8 cellular contexts compared by ENCODE assay signal in the genomic region with DNA sequence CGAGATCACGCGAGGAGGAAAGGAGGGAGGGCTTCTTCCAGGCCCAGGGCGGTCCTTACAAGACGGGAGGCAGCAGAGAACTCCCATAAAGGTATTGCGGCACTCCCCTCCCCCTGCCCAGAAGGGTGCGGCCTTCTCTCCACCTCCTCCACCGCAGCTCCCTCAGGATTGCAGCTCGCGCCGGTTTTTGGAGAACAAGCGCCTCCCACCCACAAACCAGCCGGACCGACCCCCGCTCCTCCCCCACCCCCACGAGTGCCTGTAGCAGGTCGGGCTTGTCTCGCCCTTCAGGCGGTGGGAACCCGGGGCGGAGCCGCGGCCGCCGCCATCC. TPM values are rescaled to one million over a fixed set of nuclear protein-coding genes. Genes with fewer than 3 reads are reported as not detected.
A peak's percentile ranks its signal among the peaks of the same experiment; 100 is the strongest.
DNase-seq lines count a peak whose midpoint lies in the region; ATAC-seq and TF ChIP-seq lines count a peak whose summit lies in the region.

No MANE protein-coding gene starts in this region.

- H3K27ac Mint-ChIP-seq in osteocyte (ENCODE audit: unreplicated experiment): peak overlapping the region; percentile 100

- no peak for TF ChIP-seq CTCF in osteocyte (IDR thresholded peaks at IDR 0.05)

- ATAC-seq in GM19467 (IDR thresholded peaks at IDR 0.05; ENCODE audit: unreplicated experiment): peak; percentile 27
- peak; percentile 17 for ATAC-seq in HG03575 (IDR thresholded peaks at IDR 0.05; ENCODE audit: extremely low read depth, insufficient number of reproducible peaks, low FRiP score, unreplicated experiment)

- peaks cover 61% of the 10 kb centered on the region for H3K4me1 Mint-ChIP-seq in osteocyte (ENCODE audit: unreplicated experiment)

- H3K27me3 Mint-ChIP-seq in osteocyte (ENCODE audit: unreplicated experiment): no peaks in the 10 kb centered on the region

- H3K4me3 Mint-ChIP-seq in osteocyte (ENCODE audit: unreplicated experiment): peak overlapping the region; percentile 88

- no peaks in the 10 kb centered on the region for H3K9me3 Mint-ChIP-seq in osteocyte (ENCODE audit: unreplicated experiment)

- peaks cover 14% of the 10 kb centered on the region for H3K36me3 Mint-ChIP-seq in osteocyte (ENCODE audit: unreplicated experiment)

- DNase-seq in DMS114 treated with DMSO at 0.1 percent for 48 hours (lab: John Stamatoyannopoulos, UW; ENCODE audit: unreplicated experiment): peak; percentile 85
- DNase-seq in NOMO-1 treated with DMSO at 0.1 percent for 48 hours (lab: John Stamatoyannopoulos, UW; ENCODE audit: unreplicated experiment): peak; percentile 93
- peak; percentile 64 for DNase-seq in activated T-helper 9 cell treated with anti-CD3 and anti-CD28 coated beads, Interleukin-2, amount 50 U/mL, for 16 hours (ENCODE audit: low read depth)
- DNase-seq in glomerular visceral epithelial cell (ENCODE audit: extremely low spot score): peak; percentile 97
- DNase-seq in osteocyte (ENCODE audit: extremely low spot score, unreplicated experiment): no peak
- DNase-seq in cortex of kidney (lab: John Stamatoyannopoulos, UW): no peak

RNA-seq across cellular contexts. Expression of gene SETD5, which starts 1.1 kb away (rescaled TPM):
- 154 and 161 TPM in 2 replicates for total RNA-seq in osteocyte

RNA-seq across cellular contexts. Expression of gene THUMPD3, which starts 33.4 kb away (rescaled TPM):
- 43.2 and 45.4 TPM in 2 replicates for total RNA-seq in osteocyte

Comparison
In these comparisons a context has a peak if more than half of its experiments do, and no peak if none do; other contexts are left out.
1. DNase-seq: peak in DMS114 treated with DMSO at 0.1 percent for 48 hours (single experiment), NOMO-1 treated with DMSO at 0.1 percent for 48 hours (single experiment), activated T-helper 9 cell treated with anti-CD3 and anti-CD28 coated beads, Interleukin-2, amount 50 U/mL, for 16 hours (single experiment) and glomerular visceral epithelial cell (single experiment); none in osteocyte (single experiment) and cortex of kidney (single experiment).